Comparison of ENCODE assay signal across 10 cellular contexts in genomic region chr2:43142921-43143438, GRCh38.
DNase-seq lines count a peak whose midpoint lies in the region; ATAC-seq and TF ChIP-seq lines count a peak whose summit lies in the region.
"Had no signal": no experiment of that assay in that cellular context is flagged by ENCODE, and none has a peak within 500 bp of the region (broad histone marks: within the 10 kb centered on the region; RNA-seq: fewer than 3 reads in every experiment).

No MANE protein-coding gene starts in this region.

- TF ChIP-seq POLR2A in body of pancreas (IDR thresholded peaks at IDR 0.05) = no peak

- intact Hi-C loops in mucosa of descending colon (cut with DNase I, micrococcal nuclease) (no loop called here), body of pancreas (cut with DNase I) (no loop called here)

- 82 to 96% methylated on average over 3 to 7 of the region's 7 CpGs for WGBS in body of pancreas, 2 donors

- TF ChIP-seq CTCF in mucosa of descending colon (IDR thresholded peaks at IDR 0.05) (no peak), body of pancreas (IDR thresholded peaks at IDR 0.05) (no peak)

- H3K9me3 ChIP-seq in KOPT-K1 (ENCODE audit: insufficient read depth, low read length, poor library complexity, severe bottlenecking) (no peaks in the 10 kb centered on the region), mucosa of descending colon (no peaks in the 10 kb centered on the region), body of pancreas (no peaks in the 10 kb centered on the region)

- no peaks in the 10 kb centered on the region for H3K36me3 ChIP-seq in KOPT-K1 (ENCODE audit: insufficient read depth, low read length)
- H3K36me3 ChIP-seq in mucosa of descending colon (ENCODE audit: low read depth) = no peaks in the 10 kb centered on the region
- H3K36me3 ChIP-seq in body of pancreas (replicated peaks in 1 of 2; ENCODE audit: insufficient read depth in 1 of 2, low read depth in 2 of 2) = no peaks in the 10 kb centered on the region

- H3K27ac ChIP-seq in KOPT-K1 (ENCODE audit: low read depth, low read length, poor library complexity, severe bottlenecking) = peak overlapping the region; percentile 67
- no peak overlapping the region for H3K27ac ChIP-seq in body of pancreas
- H3K27ac ChIP-seq: parathyroid adenoma had no signal

- no peaks in the 10 kb centered on the region for H3K27me3 ChIP-seq in body of pancreas

- peak; percentile 49 for ATAC-seq in mucosa of descending colon
- ATAC-seq in GM19395 (IDR thresholded peaks at IDR 0.05; ENCODE audit: unreplicated experiment) = no peak
- ATAC-seq in HG03442 (IDR thresholded peaks at IDR 0.05; ENCODE audit: unreplicated experiment) = no peak
- no peak for ATAC-seq in body of pancreas

- peak; percentile 12 for DNase-seq in EL
- peak; percentile 64 to 69 for DNase-seq in activated T-cell treated with anti-CD3 and anti-CD28 coated beads, Interleukin-2, amount 50 U/mL, for 48 hours
- DNase-seq in mucosa of descending colon = peak in 2 of 3 donors; percentile 11 to 28
- no peak for DNase-seq in DMS79 (lab: John Stamatoyannopoulos, UW)
- no peak for DNase-seq in body of pancreas
- DNase-seq: NCI-H510A had no signal

- H3K4me3 ChIP-seq in mucosa of descending colon = no peak overlapping the region
- no peak overlapping the region for H3K4me3 ChIP-seq in body of pancreas

- H3K4me1 ChIP-seq in mucosa of descending colon (ENCODE audit: low read depth) (peaks cover 3% of the 10 kb centered on the region), body of pancreas (no peaks in the 10 kb centered on the region)
- H3K4me1 ChIP-seq: parathyroid adenoma had no signal

Comparison
In these comparisons a context has a peak if more than half of its experiments do, and no peak if none do; other contexts are left out.
1. DNase-seq: peak in EL (single experiment), activated T-cell treated with anti-CD3 and anti-CD28 coated beads, Interleukin-2, amount 50 U/mL, for 48 hours (2 of 2) and mucosa of descending colon (2 of 3); none in DMS79 (single experiment) and body of pancreas (0 of 4).